Comparison of ENCODE assay signal across 8 cellular contexts in genomic region chr6:31861919-31862343, GRCh38. TPM values are rescaled to one million over a fixed set of nuclear protein-coding genes. Genes with fewer than 3 reads are reported as not detected.
A peak's percentile ranks its signal among the peaks of the same experiment; 100 is the strongest.
DNase-seq lines count a peak whose midpoint lies in the region; ATAC-seq and TF ChIP-seq lines count a peak whose summit lies in the region.

No MANE protein-coding gene starts in this region.

- peaks cover 0 to 1% (median 0%) of the 10 kb centered on the region in 7 donors for H3K9me3 Mint-ChIP-seq in CD4-positive, CD25-positive, alpha-beta regulatory T cell
- H3K9me3 Mint-ChIP-seq in endodermal cell (no peaks in the 10 kb centered on the region), neural progenitor cell (no peaks in the 10 kb centered on the region)

- no peaks in the 10 kb centered on the region for H3K9me3 ChIP-seq in CD4-positive, CD25-positive, alpha-beta regulatory T cell (ENCODE audit: control insufficient read depth in 2 of 2, low read length in 2 of 2)
- H3K9me3 ChIP-seq in OCI-LY1 (ENCODE audit: low read length) (no peaks in the 10 kb centered on the region), endodermal cell (ENCODE audit: control insufficient read depth, low read length) (no peaks in the 10 kb centered on the region), neural progenitor cell (ENCODE audit: low read depth) (no peaks in the 10 kb centered on the region)

- DNase-seq in CD4-positive, CD25-positive, alpha-beta regulatory T cell: no peak
- DNase-seq in endodermal cell (no peak), neural progenitor cell (ENCODE audit: low spot score) (no peak), HuH-7.5 (ENCODE audit: low spot score) (no peak), COR-L47 (lab: John Stamatoyannopoulos, UW) (no peak), NCI-H1048 (lab: John Stamatoyannopoulos, UW) (no peak)

- H3F3A ChIP-seq in OCI-LY1 (ENCODE audit: insufficient read depth, low read length) (no peaks in the 10 kb centered on the region), neural progenitor cell (ENCODE audit: low read depth) (peaks cover 26% of the 10 kb centered on the region)

- peak overlapping the region; percentile 90 to 96 (median 94) for H3K4me3 Mint-ChIP-seq in CD4-positive, CD25-positive, alpha-beta regulatory T cell
- H3K4me3 Mint-ChIP-seq in endodermal cell: peak overlapping the region; percentile 92
- peak overlapping the region; percentile 98 for H3K4me3 Mint-ChIP-seq in neural progenitor cell

- peaks cover 12% of the 10 kb centered on the region for H3K36me3 ChIP-seq in CD4-positive, CD25-positive, alpha-beta regulatory T cell (ENCODE audit: control insufficient read depth, insufficient read depth, low read length)
- peaks cover 31% of the 10 kb centered on the region for H3K36me3 ChIP-seq in OCI-LY1 (ENCODE audit: insufficient read depth, low read length)
- H3K36me3 ChIP-seq in endodermal cell (ENCODE audit: control insufficient read depth, insufficient read depth, low read length): peaks cover 33% of the 10 kb centered on the region
- H3K36me3 ChIP-seq in neural progenitor cell: no peaks in the 10 kb centered on the region

- H3K27me3 Mint-ChIP-seq in CD4-positive, CD25-positive, alpha-beta regulatory T cell: no peaks in the 10 kb centered on the region
- H3K27me3 Mint-ChIP-seq in endodermal cell (ENCODE audit: insufficient read depth) (peaks cover 2% of the 10 kb centered on the region), neural progenitor cell (ENCODE audit: insufficient read depth, low read depth) (peaks cover 8% of the 10 kb centered on the region)

- peak overlapping the region; percentile 89 for H3K27ac ChIP-seq in CD4-positive, CD25-positive, alpha-beta regulatory T cell (ENCODE audit: insufficient read depth, low read length, poor library complexity, severe bottlenecking)
- no peak overlapping the region for H3K27ac ChIP-seq in OCI-LY1 (ENCODE audit: low read depth, low read length, poor library complexity, severe bottlenecking)
- no peak overlapping the region for H3K27ac ChIP-seq in endodermal cell (ENCODE audit: low read depth, low read length)
- no peak overlapping the region for H3K27ac ChIP-seq in neural progenitor cell

- WGBS in endodermal cell (ENCODE audit: insufficient coverage in 1 of 2, insufficient read length in 1 of 2), 2 experiments: 59 to 73% methylated on average over 8 to 17 of the region's 17 CpGs

- H4K20me1 ChIP-seq in OCI-LY1 (ENCODE audit: insufficient read depth, low read length) (no peaks in the 10 kb centered on the region), neural progenitor cell (ENCODE audit: low read depth) (no peaks in the 10 kb centered on the region)

- H3K9ac ChIP-seq in OCI-LY1 (ENCODE audit: low read length): peak overlapping the region; percentile 73
- peak overlapping the region; percentile 76 for H3K9ac ChIP-seq in endodermal cell (ENCODE audit: extremely low read depth, low read length, poor library complexity, severe bottlenecking)
- peak overlapping the region; percentile 28 for H3K9ac ChIP-seq in neural progenitor cell

- peak overlapping the region; percentile 79 for H3K4me3 ChIP-seq in CD4-positive, CD25-positive, alpha-beta regulatory T cell (ENCODE audit: low read depth, low read length)
- H3K4me3 ChIP-seq in OCI-LY1 (ENCODE audit: low read depth, low read length, poor library complexity, severe bottlenecking): peak overlapping the region; percentile 67
- H3K4me3 ChIP-seq in endodermal cell (ENCODE audit: low read length): peak overlapping the region; percentile 97
- H3K4me3 ChIP-seq in neural progenitor cell: peak overlapping the region; percentile 75

- TF ChIP-seq CTCF in OCI-LY1 (IDR thresholded peaks at IDR 0.05; ENCODE audit: low read length) (no peak), endodermal cell (conservative IDR thresholded peaks at IDR 0.05) (no peak), neural progenitor cell (IDR thresholded peaks at IDR 0.05) (no peak)

- H3K4me2 ChIP-seq in OCI-LY1 (ENCODE audit: low read length) (peak overlapping the region; percentile 76), neural progenitor cell (peak overlapping the region; percentile 86)

- H3K36me3 Mint-ChIP-seq in CD4-positive, CD25-positive, alpha-beta regulatory T cell: peaks cover 14% of the 10 kb centered on the region
- H3K36me3 Mint-ChIP-seq in endodermal cell (ENCODE audit: low read depth): peaks cover 27% of the 10 kb centered on the region
- H3K36me3 Mint-ChIP-seq in neural progenitor cell: peaks cover 4% of the 10 kb centered on the region

- H3K79me2 ChIP-seq in OCI-LY1 (ENCODE audit: insufficient read depth, low read length) (no peaks in the 10 kb centered on the region), neural progenitor cell (ENCODE audit: low read depth) (peaks cover 6% of the 10 kb centered on the region)

- peak overlapping the region; percentile 85 to 95 (median 91) for H3K27ac Mint-ChIP-seq in CD4-positive, CD25-positive, alpha-beta regulatory T cell
- H3K27ac Mint-ChIP-seq in endodermal cell: peak overlapping the region; percentile 97
- no peak overlapping the region for H3K27ac Mint-ChIP-seq in neural progenitor cell

- H3K4me1 ChIP-seq in CD4-positive, CD25-positive, alpha-beta regulatory T cell (ENCODE audit: control insufficient read depth, insufficient read depth, low read length, poor library complexity, severe bottlenecking): peaks cover 22% of the 10 kb centered on the region
- H3K4me1 ChIP-seq in OCI-LY1 (ENCODE audit: insufficient read depth, low read length, severe bottlenecking): peaks cover 26% of the 10 kb centered on the region
- no peaks in the 10 kb centered on the region for H3K4me1 ChIP-seq in endodermal cell (ENCODE audit: control insufficient read depth, insufficient read depth, low read length)
- no peaks in the 10 kb centered on the region for H3K4me1 ChIP-seq in neural progenitor cell

- no peaks in the 10 kb centered on the region for H3K9me2 ChIP-seq in OCI-LY1 (ENCODE audit: low read depth, low read length)

- H2AFZ ChIP-seq in OCI-LY1 (ENCODE audit: low read length): no peak overlapping the region
- no peak overlapping the region for H2AFZ ChIP-seq in neural progenitor cell (replicated peaks)

- H3K4me1 Mint-ChIP-seq in CD4-positive, CD25-positive, alpha-beta regulatory T cell: peaks cover 4 to 37% (median 18%) of the 10 kb centered on the region in 4 donors
- H3K4me1 Mint-ChIP-seq in endodermal cell: peaks cover 14% of the 10 kb centered on the region
- peaks cover 32% of the 10 kb centered on the region for H3K4me1 Mint-ChIP-seq in neural progenitor cell

- no peak for ATAC-seq in CD4-positive, CD25-positive, alpha-beta regulatory T cell (ENCODE audit: low read depth in 2 of 2)
- no peak for ATAC-seq in HG02852 (IDR thresholded peaks at IDR 0.05; ENCODE audit: unreplicated experiment)

- H3K27me3 ChIP-seq in CD4-positive, CD25-positive, alpha-beta regulatory T cell (ENCODE audit: control insufficient read depth, insufficient read depth, low read length): no peaks in the 10 kb centered on the region
- H3K27me3 ChIP-seq in OCI-LY1 (ENCODE audit: insufficient read depth, low read length) (no peaks in the 10 kb centered on the region), endodermal cell (ENCODE audit: control insufficient read depth, insufficient read depth, low read length, poor library complexity, severe bottlenecking) (no peaks in the 10 kb centered on the region), neural progenitor cell (no peaks in the 10 kb centered on the region)

RNA-seq across cellular contexts. Expression of gene NEU1, which starts 0.7 kb away (rescaled TPM):
- total RNA-seq in CD4-positive, CD25-positive, alpha-beta regulatory T cell: 29.1 TPM
- 10 to 100 TPM; 26.4 to 32.4 (median 29.7) TPM for polyA plus RNA-seq in CD4-positive, CD25-positive, alpha-beta regulatory T cell
- 10 to 100 TPM; 42.4 to 50.7 TPM for total RNA-seq in endodermal cell
- polyA plus RNA-seq in endodermal cell (2013, experiment 1 of 2): 37.3 TPM
- 34.3 TPM for polyA plus RNA-seq in endodermal cell (2013, experiment 2 of 2)
- 17.4 and 30.3 TPM in 2 replicates for total RNA-seq in neural progenitor cell (ENCODE audit: low replicate concordance)

RNA-seq across cellular contexts. Expression of gene SLC44A4, which starts 16.9 kb away (rescaled TPM):
- 1.0 TPM for total RNA-seq in CD4-positive, CD25-positive, alpha-beta regulatory T cell
- not detected for polyA plus RNA-seq in CD4-positive, CD25-positive, alpha-beta regulatory T cell
- total RNA-seq in endodermal cell: 1 to 10 TPM; 1.3 to 3.6 TPM
- 0.68 TPM for polyA plus RNA-seq in endodermal cell (2013, experiment 1 of 2)
- polyA plus RNA-seq in endodermal cell (2013, experiment 2 of 2): 0.41 TPM
- total RNA-seq in neural progenitor cell (ENCODE audit: low replicate concordance): 0.32 and 0.93 TPM in 2 replicates

RNA-seq across cellular contexts. Expression of gene HSPA1B, which starts 34.4 kb away (rescaled TPM):
- 27.3 TPM for total RNA-seq in CD4-positive, CD25-positive, alpha-beta regulatory T cell
- 1 to 10 TPM; 2.3 to 6.8 (median 3.0) TPM for polyA plus RNA-seq in CD4-positive, CD25-positive, alpha-beta regulatory T cell
- total RNA-seq in endodermal cell: 10 to 100 TPM; 61.8 to 83.9 TPM
- 64.0 TPM for polyA plus RNA-seq in endodermal cell (2013, experiment 1 of 2)
- polyA plus RNA-seq in endodermal cell (2013, experiment 2 of 2): 54.0 TPM
- 35.3 and 65.1 TPM in 2 replicates for total RNA-seq in neural progenitor cell (ENCODE audit: low replicate concordance)

RNA-seq across cellular contexts. Expression of gene EHMT2, which starts 35.6 kb away (rescaled TPM):
- 46.4 TPM for total RNA-seq in CD4-positive, CD25-positive, alpha-beta regulatory T cell
- polyA plus RNA-seq in CD4-positive, CD25-positive, alpha-beta regulatory T cell: 10 to 100 TPM; 29.4 to 33.5 (median 31.9) TPM
- total RNA-seq in endodermal cell (100 to 1,000 TPM; 113 to 121 TPM), neural progenitor cell (ENCODE audit: low replicate concordance) (93.3 and 189 TPM in 2 replicates)
- 145 TPM for polyA plus RNA-seq in endodermal cell (2013, experiment 1 of 2)
- 130 TPM for polyA plus RNA-seq in endodermal cell (2013, experiment 2 of 2)

RNA-seq across cellular contexts. Expression of gene ZBTB12, which starts 40.0 kb away (rescaled TPM):
- 0.20 TPM for total RNA-seq in CD4-positive, CD25-positive, alpha-beta regulatory T cell
- not detected for polyA plus RNA-seq in CD4-positive, CD25-positive, alpha-beta regulatory T cell
- total RNA-seq in endodermal cell (10 to 100 TPM; 25.4 to 29.9 TPM), neural progenitor cell (ENCODE audit: low replicate concordance) (8.4 and 25.6 TPM in 2 replicates)
- 41.5 TPM for polyA plus RNA-seq in endodermal cell (2013, experiment 1 of 2)
- polyA plus RNA-seq in endodermal cell (2013, experiment 2 of 2): 33.0 TPM
